In genomic region chr9:37284631-37285030, GRCh38 we compare ENCODE assay signal across 14 cellular contexts.
DNase-seq lines count a peak whose midpoint lies in the region; ATAC-seq and TF ChIP-seq lines count a peak whose summit lies in the region.
"Had no signal": no experiment of that assay in that cellular context is flagged by ENCODE, and none has a peak within 500 bp of the region (broad histone marks: within the 10 kb centered on the region; RNA-seq: fewer than 3 reads in every experiment).

No MANE protein-coding gene starts in this region.

- H3K27ac ChIP-seq in ACC112 (ENCODE audit: low read depth, low read length), result peak overlapping the region; percentile 69
- H3K27ac ChIP-seq in right cardiac atrium (ENCODE audit: low read length), result no peak overlapping the region
- H3K27ac ChIP-seq: C4-2B had no signal

- H3K27me3 Mint-ChIP-seq in nephron progenitor cell (ENCODE audit: low read depth, poor library complexity), result no peaks in the 10 kb centered on the region
- H3K27me3 Mint-ChIP-seq: activated naive CD4-positive, alpha-beta T cell treated with anti-CD3 and anti-CD28 coated beads, Interleukin-2, amount 10 ng/mL, durations not matched to agents 7 days and 5 days had no signal

- H3K9me3 Mint-ChIP-seq in nephron progenitor cell, result no peaks in the 10 kb centered on the region
- H3K9me3 Mint-ChIP-seq: WTC11 had no signal

- no peaks in the 10 kb centered on the region for H3K27me3 ChIP-seq in ACC112 (ENCODE audit: insufficient read depth, low read length)
- H3K27me3 ChIP-seq in right cardiac atrium (ENCODE audit: control insufficient read depth, insufficient read depth), result no peaks in the 10 kb centered on the region

- TF ChIP-seq CTCF in GM12875 (IDR thresholded peaks at IDR 0.05; ENCODE audit: borderline replicate concordance, insufficient read depth, low read depth, low read length), result no peak
- TF ChIP-seq CTCF in fibroblast of the aortic adventitia (IDR thresholded peaks at IDR 0.05; ENCODE audit: insufficient read depth, low read length), result no peak
- no peak for TF ChIP-seq CTCF in nephron progenitor cell (IDR thresholded peaks at IDR 0.05)

- H2AFZ ChIP-seq in ACC112 (ENCODE audit: low read length, unreplicated experiment), result no peak overlapping the region

- peaks cover 11% of the 10 kb centered on the region for H3K36me3 Mint-ChIP-seq in nephron progenitor cell (ENCODE audit: low read depth)
- H3K36me3 Mint-ChIP-seq: WTC11 had no signal

- H3K4me3 ChIP-seq in ACC112 (ENCODE audit: low read depth, low read length) (no peak overlapping the region), GM12875 (ENCODE audit: low read depth, low read length) (peak overlapping the region; percentile 21), fibroblast of the aortic adventitia (ENCODE audit: low read depth, low read length) (no peak overlapping the region), right cardiac atrium (ENCODE audit: low read length) (no peak overlapping the region)

- no peaks in the 10 kb centered on the region for H3K9me3 ChIP-seq in right cardiac atrium (ENCODE audit: control insufficient read depth, low read length)

- peaks cover 26% of the 10 kb centered on the region for H3K4me1 ChIP-seq in ACC112 (ENCODE audit: control insufficient read depth, insufficient read depth, low read length, unreplicated experiment)
- H3K4me1 ChIP-seq in right cardiac atrium (ENCODE audit: control insufficient read depth, insufficient read depth, low read length), result no peaks in the 10 kb centered on the region

- no peaks in the 10 kb centered on the region for H3K4me1 Mint-ChIP-seq in nephron progenitor cell

- no peak overlapping the region for H3K27ac Mint-ChIP-seq in nephron progenitor cell
- H3K27ac Mint-ChIP-seq: activated naive CD4-positive, alpha-beta T cell treated with anti-CD3 and anti-CD28 coated beads, Interleukin-2, amount 10 ng/mL, durations not matched to agents 7 days and 5 days had no signal

- intact Hi-C loops in right cardiac atrium (cut with DNase I), result no loop called here

- ATAC-seq in right cardiac atrium, result no peak

- DNase-seq in fibroblast of the aortic adventitia (ENCODE audit: low read depth), result peak; percentile 39
- DNase-seq in middle frontal gyrus (ENCODE audit: extremely low spot score, low spot score), result no peak
- DNase-seq in nephron progenitor cell, result no peak
- no peak for DNase-seq in right cardiac atrium
- no peak for DNase-seq in HUDEP-2 (lab: John Stamatoyannopoulos, UW; ENCODE audit: unreplicated experiment in 76 of 76)
- DNase-seq: activated naive CD4-positive, alpha-beta T cell treated with anti-CD3 and anti-CD28 coated beads, Interleukin-2, amount 10 ng/mL, durations not matched to agents 7 days and 5 days; central memory CD4-positive, alpha-beta T cell; NCI-H1092; stimulated activated CD4-positive, alpha-beta T cell treated with anti-CD3 and anti-CD28 coated beads, Interleukin-12 subunit alpha, Interleukin-12 subunit beta, amount 100 ng/mL, for 4 hours had no signal

- no peaks in the 10 kb centered on the region for H3K79me2 ChIP-seq in ACC112 (ENCODE audit: control insufficient read depth, insufficient read depth, low read length, unreplicated experiment)

- 0 out of 2 replicates have a peak, but pooled peaks cover 2% of the 10 kb centered on the region for H3K36me3 ChIP-seq in ACC112 (ENCODE audit: insufficient read depth, low read length)

- 0 out of 2 replicates have a peak, but pooled peaks have one; percentile 23 for TF ChIP-seq POLR2A in Raji (IDR thresholded peaks at IDR 0.05; ENCODE audit: insufficient read depth, low read depth, low read length)

- 88% methylated on average over 1 of the region's 1 CpG for WGBS in right cardiac atrium

- H3K4me3 Mint-ChIP-seq in nephron progenitor cell, result no peak overlapping the region
- H3K4me3 Mint-ChIP-seq: activated naive CD4-positive, alpha-beta T cell treated with anti-CD3 and anti-CD28 coated beads, Interleukin-2, amount 10 ng/mL, durations not matched to agents 7 days and 5 days had no signal
